In the genomic region with DNA sequence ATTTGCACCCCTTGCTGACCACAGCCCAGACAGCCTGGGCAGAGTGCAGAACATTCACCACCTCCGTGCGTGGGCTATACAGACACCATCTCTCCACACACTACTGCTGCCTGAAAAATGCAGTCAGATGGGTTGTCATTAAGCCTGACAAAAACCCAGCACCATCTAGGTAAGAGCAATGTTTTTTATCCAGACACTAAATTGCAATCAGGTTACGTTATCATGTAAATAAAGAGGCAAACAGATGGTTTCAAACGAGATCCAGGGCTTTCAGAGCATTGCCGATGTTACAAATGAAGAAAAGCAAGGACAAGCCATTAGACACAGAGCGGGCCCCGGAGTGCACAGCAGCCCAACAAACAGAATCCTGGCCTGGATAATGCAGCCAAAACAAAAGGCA, we compare ENCODE assay signal across 26 cellular contexts.
"Had no signal": no experiment of that assay in that cellular context is flagged by ENCODE, and none has a peak within 500 bp of the region (broad histone marks: within the 10 kb centered on the region; RNA-seq: fewer than 3 reads in every experiment).

No MANE protein-coding gene starts in this region.

- H3K27me3 Mint-ChIP-seq: activated B cell treated with CpG ODN at 0.5 μM for 24 hours; activated CD4-positive, alpha-beta T cell treated with anti-CD3 and anti-CD28 coated beads, Interleukin-2, amount 10 ng/mL, durations not matched to agents 24 days and 14 days; activated CD8-positive, alpha-beta memory T cell treated with anti-CD3 and anti-CD28 coated beads, Interleukin-2, amount 10 ng/mL, durations not matched to agents 7 days and 5 days had no signal

- H3K36me3 Mint-ChIP-seq: activated CD8-positive, alpha-beta memory T cell treated with anti-CD3 and anti-CD28 coated beads, Interleukin-2, amount 10 ng/mL, durations not matched to agents 7 days and 5 days; activated naive CD4-positive, alpha-beta T cell treated with anti-CD3 and anti-CD28 coated beads, Interleukin-2, amount 50 U/mL, for 24 hours had no signal

- H3K27ac Mint-ChIP-seq: activated B cell treated with CpG ODN at 0.5 μM for 24 hours; activated CD4-positive, alpha-beta T cell treated with anti-CD3 and anti-CD28 coated beads, Interleukin-2, amount 10 ng/mL, durations not matched to agents 24 days and 14 days; activated CD8-positive, alpha-beta memory T cell treated with anti-CD3 and anti-CD28 coated beads, Interleukin-2, amount 10 ng/mL, durations not matched to agents 7 days and 5 days; activated naive CD4-positive, alpha-beta T cell treated with anti-CD3 and anti-CD28 coated beads, Interleukin-2, amount 50 U/mL, for 24 hours; activated T-cell treated with anti-CD3 and anti-CD28 coated beads, Interleukin-2, amount 50 U/mL, for 24 hours; activated T-helper 1 cell treated with anti-CD3 and anti-CD28 coated beads, Interleukin-12 subunit alpha, Interleukin-12 subunit beta, Interleukin-2, Interleukin-4 antibody, amounts not matched to agents 30 ng/mL and 10 ng/mL and 1 ng/mL, durations not matched to agents 14 hours and 24 hours and 36 hours; T-helper 17 cell had no signal

- H3K9ac ChIP-seq: KMS-11 had no signal

- H3K4me3 Mint-ChIP-seq: activated B cell treated with CpG ODN at 0.5 μM for 24 hours; activated CD4-positive, alpha-beta T cell treated with anti-CD3 and anti-CD28 coated beads, Interleukin-2, amount 10 ng/mL, durations not matched to agents 24 days and 14 days; activated CD8-positive, alpha-beta memory T cell treated with anti-CD3 and anti-CD28 coated beads, Interleukin-2, amount 10 ng/mL, durations not matched to agents 7 days and 5 days; activated naive CD4-positive, alpha-beta T cell treated with anti-CD3 and anti-CD28 coated beads, Interleukin-2, amount 50 U/mL, for 24 hours; activated T-cell treated with anti-CD3 and anti-CD28 coated beads, Interleukin-2, amount 50 U/mL, for 24 hours; activated T-helper 1 cell treated with anti-CD3 and anti-CD28 coated beads, Interleukin-12 subunit alpha, Interleukin-12 subunit beta, Interleukin-2, Interleukin-4 antibody, amounts not matched to agents 30 ng/mL and 10 ng/mL and 1 ng/mL, durations not matched to agents 14 hours and 24 hours and 36 hours; T-helper 17 cell had no signal

- ATAC-seq: activated CD8-positive, alpha-beta memory T cell treated with anti-CD3 and anti-CD28 coated beads, Interleukin-2, amount 10 ng/mL, durations not matched to agents 7 days and 5 days; T-helper 17 cell had no signal

- H3K36me3 ChIP-seq: breast epithelium had no signal

- H3K9me3 Mint-ChIP-seq: activated B cell treated with CpG ODN at 0.5 μM for 24 hours; activated CD4-positive, alpha-beta T cell treated with anti-CD3 and anti-CD28 coated beads, Interleukin-2, amount 10 ng/mL, durations not matched to agents 24 days and 14 days; activated naive CD4-positive, alpha-beta T cell treated with anti-CD3 and anti-CD28 coated beads, Interleukin-2, amount 50 U/mL, for 24 hours; activated T-cell treated with anti-CD3 and anti-CD28 coated beads, Interleukin-2, amount 50 U/mL, for 24 hours; activated T-helper 1 cell treated with anti-CD3 and anti-CD28 coated beads, Interleukin-12 subunit alpha, Interleukin-12 subunit beta, Interleukin-2, Interleukin-4 antibody, amounts not matched to agents 30 ng/mL and 10 ng/mL and 1 ng/mL, durations not matched to agents 14 hours and 24 hours and 36 hours had no signal

- H3K27ac ChIP-seq: breast epithelium, KMS-11 had no signal

- H3K9me3 ChIP-seq: breast epithelium had no signal

- DNase-seq: activated B cell treated with CpG ODN at 0.5 μM for 24 hours; activated CD4-positive, alpha-beta T cell treated with anti-CD3 and anti-CD28 coated beads for 1 hour; activated CD4-positive, alpha-beta T cell treated with anti-CD3 and anti-CD28 coated beads, Interleukin-2, amount 10 ng/mL, durations not matched to agents 24 days and 14 days; activated CD4-positive, alpha-beta T cell treated with anti-CD3 and anti-CD28 coated beads, Interleukin-2, amount 50 U/mL, for 48 hours; activated CD8-positive, alpha-beta memory T cell treated with anti-CD3 and anti-CD28 coated beads, Interleukin-2, amount 10 ng/mL, durations not matched to agents 7 days and 5 days; activated effector memory CD4-positive, alpha-beta T cell treated with Interleukin-2 at 50 U/mL for 16 hours; activated naive CD4-positive, alpha-beta T cell; activated T-cell treated with anti-CD3 and anti-CD28 coated beads, Interleukin-2, amount 50 U/mL, for 24 hours; aorta; caudate nucleus; NCI-H1092; NCI-H1417; NCI-H1694 treated with DMSO at 0.1 percent for 48 hours; NCI-H2029 treated with DMSO at 0.1 percent for 48 hours; NCI-H2171; NCI-H2227 treated with DMSO at 0.1 percent for 48 hours; NCI-H446 treated with DMSO at 0.1 percent for 48 hours; NCI-H524 treated with DMSO at 0.1 percent for 48 hours; NCI-H82; SIG-M5; T-helper 17 cell; T-helper 9 cell had no signal

- H3K4me1 Mint-ChIP-seq: activated B cell treated with CpG ODN at 0.5 μM for 24 hours; activated CD4-positive, alpha-beta T cell treated with anti-CD3 and anti-CD28 coated beads, Interleukin-2, amount 10 ng/mL, durations not matched to agents 24 days and 14 days; activated CD8-positive, alpha-beta memory T cell treated with anti-CD3 and anti-CD28 coated beads, Interleukin-2, amount 10 ng/mL, durations not matched to agents 7 days and 5 days; activated naive CD4-positive, alpha-beta T cell treated with anti-CD3 and anti-CD28 coated beads, Interleukin-2, amount 50 U/mL, for 24 hours; T-helper 17 cell had no signal

- H3K4me3 ChIP-seq: breast epithelium had no signal
